In genomic region chr4:38591617-38592337, GRCh38 we compare ENCODE assay signal across 21 cellular contexts.
A peak's percentile ranks its signal among the peaks of the same experiment; 100 is the strongest.
DNase-seq lines count a peak whose midpoint lies in the region; ATAC-seq and TF ChIP-seq lines count a peak whose summit lies in the region.
"Had no signal": no experiment of that assay in that cellular context is flagged by ENCODE, and none has a peak within 500 bp of the region (broad histone marks: within the 10 kb centered on the region; RNA-seq: fewer than 3 reads in every experiment).

No MANE protein-coding gene starts in this region.

- CTCF ChIA-PET in HEK293 (lab: Yijun Ruan, JAX) (no interaction called here), mammary epithelial cell (lab: Charles Lee; ENCODE audit: low non-redundant PET) (no interaction called here)

- H2AFZ ChIP-seq in mammary epithelial cell (ENCODE audit: low read depth, low read length) = peak overlapping the region; percentile 18

- peak overlapping the region; percentile 22 for H3K4me2 ChIP-seq in mammary epithelial cell (ENCODE audit: insufficient read depth, low read depth, low read length)

- H3K27ac ChIP-seq in HEK293 (ENCODE audit: extremely low read depth, low read depth, low read length) = no peak overlapping the region
- H3K27ac ChIP-seq in mammary epithelial cell (ENCODE audit: insufficient read depth, low read depth, low read length) = no peak overlapping the region
- H3K27ac ChIP-seq: C4-2B, ovary had no signal

- H3K4me1 ChIP-seq in HEK293 (ENCODE audit: control insufficient read depth, insufficient read depth, low read length) (no peaks in the 10 kb centered on the region), mammary epithelial cell (ENCODE audit: insufficient read depth, low read length) (peaks cover 7% of the 10 kb centered on the region), mucosa of descending colon (ENCODE audit: low read depth) (no peaks in the 10 kb centered on the region)

- BruUV-seq in mammary epithelial cell (replicated peaks; lab: Mats Ljungman, UMichigan) = no TSS peak

- H3K79me2 ChIP-seq in mammary epithelial cell (ENCODE audit: insufficient read depth, low read length) = no peaks in the 10 kb centered on the region

- DNase-seq in mammary epithelial cell = peak; percentile 71
- DNase-seq in kidney glomerular epithelial cell (lab: John Stamatoyannopoulos, UW) = peak; percentile 11
- DNase-seq in renal cortical epithelial cell (ENCODE audit: low read depth) = peak; percentile 81
- no peak for DNase-seq in NCI-H2227 treated with DMSO at 0.1 percent for 48 hours (lab: John Stamatoyannopoulos, UW)
- no peak for DNase-seq in mucosa of descending colon
- DNase-seq in pons (ENCODE audit: low spot score) = no peak
- no peak for DNase-seq in activated CD4-positive, alpha-beta T cell treated with anti-CD3 and anti-CD28 coated beads, Interleukin-2, amount 50 U/mL, for 1 hour
- DNase-seq: activated CD8-positive, alpha-beta T cell treated with anti-CD3 and anti-CD28 coated beads, Interleukin-2, amount 10 ng/mL, durations not matched to agents 7 days and 5 days; activated T-cell treated with anti-CD3 and anti-CD28 coated beads, Interleukin-2, amount 50 U/mL, for 48 hours; endodermal cell; naive B cell; NCI-H2171; NCI-H774; OCI-M1; ovary; SHP77; stomach; T-helper 17 cell had no signal

- intact Hi-C loops in mammary epithelial cell (cut with micrococcal nuclease) (no loop called here), mucosa of descending colon (cut with DNase I, micrococcal nuclease) (no loop called here)

- no peaks in the 10 kb centered on the region for H3K36me3 ChIP-seq in HEK293 (ENCODE audit: control insufficient read depth in 2 of 2, insufficient read depth in 1 of 2, low read length in 2 of 2)
- H3K36me3 ChIP-seq in mammary epithelial cell (ENCODE audit: insufficient read depth, low read length) = no peaks in the 10 kb centered on the region
- no peaks in the 10 kb centered on the region for H3K36me3 ChIP-seq in mucosa of descending colon (ENCODE audit: low read depth)
- H3K36me3 ChIP-seq: ovary, stomach had no signal

- H3K9me3 ChIP-seq in HEK293 (ENCODE audit: control insufficient read depth, insufficient read depth, low read depth, low read length) = no peaks in the 10 kb centered on the region
- H3K9me3 ChIP-seq in mammary epithelial cell (replicated peaks; ENCODE audit: insufficient read depth, low read length) = peaks cover 3% of the 10 kb centered on the region
- no peaks in the 10 kb centered on the region for H3K9me3 ChIP-seq in mucosa of descending colon
- H3K9me3 ChIP-seq: ovary had no signal

- POLR2A ChIA-PET in HEK293 (lab: Yijun Ruan, JAX) = no interaction called here

- no peak overlapping the region for H3K4me3 ChIP-seq in HEK293 (ENCODE audit: low read depth, low read length)
- no peak overlapping the region for H3K4me3 ChIP-seq in mammary epithelial cell (replicated peaks in 1 of 3; ENCODE audit: insufficient read depth in 1 of 3, low read depth in 2 of 3, low read length in 3 of 3)
- no peak overlapping the region for H3K4me3 ChIP-seq in mucosa of descending colon
- H3K4me3 ChIP-seq: ovary, skin epidermis, stomach had no signal

- no peaks in the 10 kb centered on the region for H3K27me3 ChIP-seq in mammary epithelial cell (ENCODE audit: insufficient read depth, low read length)
- H3K27me3 ChIP-seq: ovary, stomach had no signal

- no peaks in the 10 kb centered on the region for H4K20me1 ChIP-seq in mammary epithelial cell (ENCODE audit: insufficient read depth, low read length)

- H3K9ac ChIP-seq in mammary epithelial cell (ENCODE audit: insufficient read depth, low read length) = no peak overlapping the region

- no peak for ATAC-seq in mucosa of descending colon
- ATAC-seq: activated CD8-positive, alpha-beta T cell treated with anti-CD3 and anti-CD28 coated beads, Interleukin-2, amount 10 ng/mL, durations not matched to agents 7 days and 5 days; T-helper 17 cell had no signal

- TF ChIP-seq CTCF in HEK293 (tag by site-specific recombination; IDR thresholded peaks at IDR 0.05) (no peak), mammary epithelial cell (conservative IDR thresholded peaks at IDR 0.05 in 1 of 2, IDR thresholded peaks at IDR 0.05 in 1 of 2; ENCODE audit: extremely low read depth in 1 of 2, insufficient read depth in 1 of 2, low read depth in 1 of 2, low read length in 2 of 2) (no peak), mucosa of descending colon (IDR thresholded peaks at IDR 0.05) (no peak)

- WGBS in mammary epithelial cell (ENCODE audit: low coverage, missing lambda C conversion rate) = 3% methylated on average over 10 of the region's 10 CpGs

- dilution Hi-C loops in mammary epithelial cell (cut with HindIII; ENCODE audit: low sequenced_read_pairs) = no loop called here

- in situ Hi-C loops in mammary epithelial cell (cut with MboI; ENCODE audit: low sequenced_read_pairs in 2 of 2) = no loop called here

TF ChIP-seq in HEK293, 187 proteins besides CTCF, POLR2A, EP300 and RAD21:
- TF ChIP-seq ZBTB10 (tag by site-specific recombination; IDR thresholded peaks at IDR 0.05) = no peak
- no peak for TF ChIP-seq ZNF23 (tag by site-specific recombination; IDR thresholded peaks at IDR 0.05; ENCODE audit: borderline replicate concordance)
- TF ChIP-seq OVOL3 (tag by site-specific recombination; IDR thresholded peaks at IDR 0.05) = no peak
- TF ChIP-seq ZFHX2 (tag by site-specific recombination; conservative IDR thresholded peaks at IDR 0.05) = peak; percentile 41
- peak; percentile 61; the same call in 1 of the 2 replicates for TF ChIP-seq EGR2 (tag by site-specific recombination; IDR thresholded peaks at IDR 0.05; ENCODE audit: low read depth)
- no peak for TF ChIP-seq ZNF214 (tag by site-specific recombination; IDR thresholded peaks at IDR 0.05; ENCODE audit: borderline replicate concordance)
- no peak for TF ChIP-seq IKZF3 (tag by site-specific recombination; IDR thresholded peaks at IDR 0.05)
- no peak for TF ChIP-seq ZNF837 (tag by site-specific recombination; IDR thresholded peaks at IDR 0.05)
- TF ChIP-seq ZNF626 (tag by site-specific recombination; IDR thresholded peaks at IDR 0.05) = no peak
- no peak for TF ChIP-seq HIC1 (tag by site-specific recombination; IDR thresholded peaks at IDR 0.05)

Comparison
In these comparisons a context has a peak if more than half of its experiments do, and no peak if none do; other contexts are left out.
1. DNase-seq: peak in mammary epithelial cell (single experiment), kidney glomerular epithelial cell (single experiment) and renal cortical epithelial cell (single experiment); none in NCI-H2227 treated with DMSO at 0.1 percent for 48 hours (single experiment), mucosa of descending colon (0 of 3), pons (single experiment) and activated CD4-positive, alpha-beta T cell treated with anti-CD3 and anti-CD28 coated beads, Interleukin-2, amount 50 U/mL, for 1 hour (single experiment).